Comparison of ENCODE assay signal across 8 cellular contexts in the genomic region with DNA sequence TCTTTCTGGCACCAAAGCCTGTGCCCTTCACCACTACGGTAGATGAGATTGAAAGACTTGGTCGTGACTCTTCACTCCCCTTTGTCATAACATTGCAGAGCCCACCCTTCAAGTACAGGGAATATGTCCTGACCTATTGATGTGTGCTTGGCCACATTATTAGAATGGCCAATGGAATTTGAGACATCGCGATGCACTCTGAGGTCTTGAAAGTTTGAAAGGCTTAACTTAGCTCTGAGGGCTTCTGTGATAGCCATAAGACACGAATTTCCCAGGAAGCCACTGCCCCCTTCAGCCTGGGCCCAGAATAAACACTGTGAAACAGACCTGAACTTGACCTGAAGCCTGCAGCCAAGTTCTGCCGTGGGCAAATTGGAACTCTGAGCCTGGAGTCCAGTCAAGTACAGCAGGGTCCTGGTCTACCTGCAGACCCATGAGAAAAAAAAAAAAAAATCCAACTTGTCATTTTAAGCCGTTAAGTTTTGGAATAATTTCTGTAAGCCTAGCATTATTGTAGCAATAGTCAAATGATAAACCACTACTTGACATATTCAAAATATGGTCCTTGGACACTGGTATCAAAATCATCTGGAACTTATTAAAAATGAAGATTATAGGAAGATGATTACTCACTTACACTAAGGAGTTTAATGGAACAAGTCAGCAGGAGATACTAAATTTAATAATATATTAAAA. TPM values are rescaled to one million over a fixed set of nuclear protein-coding genes. Genes with fewer than 3 reads are reported as not detected.
DNase-seq lines count a peak whose midpoint lies in the region; ATAC-seq and TF ChIP-seq lines count a peak whose summit lies in the region.

No MANE protein-coding gene starts in this region.

- H3K4me3 ChIP-seq in SU-DHL-6 (ENCODE audit: insufficient read depth, low read length, poor library complexity, severe bottlenecking) (no peak overlapping the region), epithelial cell of proximal tubule (ENCODE audit: low read depth, low read length) (no peak overlapping the region), neuronal stem cell (ENCODE audit: low read length in 2 of 2) (no peak overlapping the region)

- H2BK5ac ChIP-seq in neuronal stem cell (ENCODE audit: low read length): no peak overlapping the region

- H3K14ac ChIP-seq in neuronal stem cell (ENCODE audit: low read length): no peak overlapping the region

- TF ChIP-seq EP300 in Ishikawa (IDR thresholded peaks at IDR 0.05; ENCODE audit: borderline replicate concordance): no peak

- H3F3A ChIP-seq in SU-DHL-6 (ENCODE audit: insufficient read depth): no peaks in the 10 kb centered on the region

- no peaks in the 10 kb centered on the region for H3K79me1 ChIP-seq in neuronal stem cell (ENCODE audit: low read depth, low read length)

- no peak overlapping the region for H2BK120ac ChIP-seq in neuronal stem cell (ENCODE audit: low read depth, low read length)

- H2AK5ac ChIP-seq in neuronal stem cell (ENCODE audit: low read depth, low read length): no peak overlapping the region

- no peaks in the 10 kb centered on the region for H3K4me1 ChIP-seq in neuronal stem cell (ENCODE audit: control insufficient read depth in 2 of 2, insufficient read depth in 1 of 2, low read depth in 1 of 2, low read length in 2 of 2)

- H3K9me3 ChIP-seq in SU-DHL-6 (ENCODE audit: insufficient read depth, low read length): no peaks in the 10 kb centered on the region
- no peaks in the 10 kb centered on the region for H3K9me3 ChIP-seq in neuronal stem cell (replicated peaks in 1 of 2; ENCODE audit: control insufficient read depth in 2 of 2, insufficient read depth in 1 of 2, low read depth in 1 of 2, low read length in 2 of 2)

- no peaks in the 10 kb centered on the region for H3K27me3 ChIP-seq in SU-DHL-6 (ENCODE audit: low read length)
- H3K27me3 ChIP-seq in neuronal stem cell (ENCODE audit: control insufficient read depth in 3 of 3, insufficient read depth in 3 of 3, low read depth in 1 of 3, low read length in 3 of 3): no peaks in the 10 kb centered on the region

- H4K20me1 ChIP-seq in SU-DHL-6 (ENCODE audit: low read depth, low read length): no peaks in the 10 kb centered on the region

- DNase-seq in AG20443 (ENCODE audit: low spot score): peak; percentile 77
- peak; percentile 73 for DNase-seq in GM13976 (ENCODE audit: low spot score)
- DNase-seq in epithelial cell of proximal tubule (ENCODE audit: low read depth): peak; percentile 47
- peak; percentile 68 for DNase-seq in mucosa of gallbladder (ENCODE audit: low spot score)
- no peak for DNase-seq in neuronal stem cell (ENCODE audit: low spot score)

- no peak overlapping the region for H4K8ac ChIP-seq in neuronal stem cell (ENCODE audit: low read depth, low read length)

- TF ChIP-seq CTCF in GM13976 (IDR thresholded peaks at IDR 0.05; ENCODE audit: borderline replicate concordance, control extremely low read depth, extremely low read depth, insufficient read depth, missing control alignments) (peak; percentile 68), SU-DHL-6 (IDR thresholded peaks at IDR 0.05; ENCODE audit: insufficient read depth, low read length, poor library complexity, severe bottlenecking) (no peak), epithelial cell of proximal tubule (conservative IDR thresholded peaks at IDR 0.05; ENCODE audit: low read depth, low read length) (peak; percentile 79)

- no peak for ATAC-seq in GM21723 (IDR thresholded peaks at IDR 0.05; ENCODE audit: unreplicated experiment)

- H3K27ac ChIP-seq in SU-DHL-6 (ENCODE audit: low read depth, low read length): no peak overlapping the region
- no peak overlapping the region for H3K27ac ChIP-seq in neuronal stem cell (replicated peaks; ENCODE audit: low read length)

- WGBS in neuronal stem cell (ENCODE audit: extremely low coverage in 2 of 2, insufficient read length in 2 of 2, insufficient replicate concordance in 1 of 2), 2 donors: no CpG with 5 or more reads among the region's 7 CpGs

- peak; percentile 90 for TF ChIP-seq RAD21 in Ishikawa (IDR thresholded peaks at IDR 0.05; ENCODE audit: low read depth)

- no peaks in the 10 kb centered on the region for H3K79me2 ChIP-seq in SU-DHL-6 (ENCODE audit: insufficient read depth, low read length)

- H3K4ac ChIP-seq in neuronal stem cell (ENCODE audit: low read length): no peak overlapping the region

- in situ Hi-C loops in GM13976 (cut with MboI; ENCODE audit: low sequenced_read_pairs, unreplicated experiment): loop anchor here (10.0 to 25.0 kb wide), 2 partner anchors 388 to 630 kb away; a partner anchor contains a TSS

- no peak overlapping the region for H3K23ac ChIP-seq in neuronal stem cell (ENCODE audit: low read depth, low read length, poor library complexity)

- no peak overlapping the region for H3K18ac ChIP-seq in neuronal stem cell (ENCODE audit: low read length)

- no peak overlapping the region for H2BK15ac ChIP-seq in neuronal stem cell (ENCODE audit: low read length)

- H2BK12ac ChIP-seq in neuronal stem cell (ENCODE audit: low read length): no peak overlapping the region

- no peaks in the 10 kb centered on the region for H3K9me2 ChIP-seq in SU-DHL-6 (replicated peaks; ENCODE audit: insufficient read depth, low read length)

- no peak overlapping the region for H3K4me2 ChIP-seq in SU-DHL-6 (ENCODE audit: low read depth, low read length, poor library complexity, severe bottlenecking)
- H3K4me2 ChIP-seq in neuronal stem cell (ENCODE audit: insufficient read depth, low read length, poor library complexity, severe bottlenecking): no peak overlapping the region

- no peaks in the 10 kb centered on the region for H3K36me3 ChIP-seq in SU-DHL-6 (ENCODE audit: low read length)
- peaks cover 0 to under 1% of the 10 kb centered on the region in 2 donors for H3K36me3 ChIP-seq in neuronal stem cell (replicated peaks in 1 of 2; ENCODE audit: control insufficient read depth in 2 of 2, insufficient read depth in 2 of 2, low read length in 2 of 2)

- peak overlapping the region; percentile 22 for H2AFZ ChIP-seq in SU-DHL-6 (ENCODE audit: low read depth, low read length, severe bottlenecking)
- no peak overlapping the region for H2AFZ ChIP-seq in neuronal stem cell (ENCODE audit: low read length)

- no peak overlapping the region for H3K9ac ChIP-seq in SU-DHL-6 (ENCODE audit: low read length)
- no peak overlapping the region for H3K9ac ChIP-seq in neuronal stem cell (ENCODE audit: low read depth, low read length, poor library complexity)

- no peak overlapping the region for H4K91ac ChIP-seq in neuronal stem cell (ENCODE audit: low read depth, low read length, poor library complexity)

TF ChIP-seq in Ishikawa, 13 proteins besides CTCF, POLR2A, EP300 and RAD21:
- TF ChIP-seq TCF12 (IDR thresholded peaks at IDR 0.05; ENCODE audit: low read depth): 0 out of 2 replicates have a peak, but pooled peaks have one; percentile 20
- TF ChIP-seq CEBPB (IDR thresholded peaks at IDR 0.05): no peak
- no peak for TF ChIP-seq TAF1 (IDR thresholded peaks at IDR 0.05; ENCODE audit: low read depth)
TF ChIP-seq in Ishikawa: peak in this region for 1.

RNA-seq across cellular contexts. Expression of gene TRAF3IP2, which starts 36.9 kb away (rescaled TPM):
- total RNA-seq in epithelial cell of proximal tubule (31.3 and 37.8 TPM in 2 replicates), mucosa of gallbladder (29.7 TPM)
- polyA plus RNA-seq in neuronal stem cell (2013, experiment 1 of 2): 2.5 TPM
- 2.1 TPM for polyA plus RNA-seq in neuronal stem cell (2013, experiment 2 of 2)
